Comparison of ENCODE assay signal across 8 cellular contexts in the genomic region with DNA sequence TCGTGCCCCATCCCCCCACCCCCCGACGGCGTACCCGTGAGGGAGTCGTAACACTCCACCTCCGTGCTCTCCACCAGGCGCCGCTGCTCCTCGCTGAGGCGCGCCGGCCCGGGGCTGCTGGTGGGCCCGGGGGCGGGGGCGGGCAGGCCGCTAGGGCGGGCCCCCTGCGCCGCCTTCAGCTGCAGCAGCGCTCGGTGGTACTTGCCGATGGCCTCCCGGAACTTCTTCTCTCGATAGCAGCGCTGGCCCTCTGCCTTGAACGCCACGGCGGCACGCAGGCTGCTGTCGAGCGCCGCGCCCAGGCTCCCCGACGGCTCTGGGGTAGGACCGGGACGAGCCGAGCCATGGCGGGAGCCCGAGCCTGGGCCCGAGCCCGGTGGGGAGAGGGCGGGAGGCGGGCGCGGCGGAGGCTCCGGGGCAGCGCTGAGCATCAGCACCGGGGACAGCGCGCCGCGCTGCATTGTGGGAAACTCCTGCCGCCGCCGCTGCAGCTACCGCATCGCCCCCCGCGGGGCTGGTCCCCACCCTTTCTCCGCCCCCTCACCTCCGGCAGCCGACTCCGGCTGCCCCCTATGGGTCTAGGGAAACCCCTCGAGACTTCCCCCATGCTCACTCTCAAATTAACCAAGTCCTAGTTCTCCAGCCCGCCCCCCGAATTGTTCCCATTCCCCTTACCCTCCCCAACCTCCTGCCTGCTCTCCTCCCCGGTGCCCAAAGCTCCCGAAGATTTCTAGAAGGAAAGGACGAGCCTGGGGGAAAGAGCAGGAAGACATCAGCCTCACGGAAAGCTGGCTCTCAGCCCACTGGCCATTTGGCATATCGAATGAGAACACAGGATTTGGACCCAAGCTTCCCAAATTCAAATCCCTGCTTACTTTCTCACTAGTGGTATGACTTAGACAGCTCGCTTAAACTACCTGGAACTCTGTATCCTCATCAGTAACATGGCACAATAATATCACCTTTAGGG. TPM values are rescaled to one million over a fixed set of nuclear protein-coding genes. Genes with fewer than 3 reads are reported as not detected.
DNase-seq lines count a peak whose midpoint lies in the region; ATAC-seq and TF ChIP-seq lines count a peak whose summit lies in the region.

A gene (minus strand): TSS at position 464 of the 970 bp plus-strand sequence. CDS start 3 bp downstream, at position 461.

- peaks cover 11% of the 10 kb centered on the region for H3K9me1 ChIP-seq in IMR-90 (ENCODE audit: insufficient read depth, low read length)

- H3K56ac ChIP-seq in IMR-90 (ENCODE audit: extremely low read depth, insufficient read depth, low read length), result no peak within 1 kb of the TSS

- peak within 1 kb of the TSS; percentile 78 for H2AFZ ChIP-seq in IMR-90 (replicated peaks; ENCODE audit: low read length, poor library complexity)

- no peaks in the 10 kb centered on the region for H3K79me1 ChIP-seq in IMR-90 (ENCODE audit: low read depth in 1 of 2, low read length in 2 of 2)

- no peak within 1 kb of the TSS for H3K18ac ChIP-seq in IMR-90 (ENCODE audit: low read depth, low read length)

- POLR2A ChIA-PET in IMR-90 (lab: Charles Lee; ENCODE audit: unreplicated experiment), result no interaction called here

- no peak for TF ChIP-seq CTCF in IMR-90 (conservative IDR thresholded peaks at IDR 0.05; ENCODE audit: low read depth, low read length)
- no peak for TF ChIP-seq CTCF in spleen (IDR thresholded peaks at IDR 0.05 in 8 of 11, conservative IDR thresholded peaks at IDR 0.05 in 3 of 11)

- no peak within 1 kb of the TSS for H3K9ac ChIP-seq in IMR-90 (ENCODE audit: low read depth, low read length)

- peak; percentile 64 for ATAC-seq in IMR-90 (ENCODE audit: low read depth)

- no peak for TF ChIP-seq POLR2A in IMR-90 (IDR thresholded peaks at IDR 0.05; ENCODE audit: low read depth, low read length)
- TF ChIP-seq POLR2A in spleen (IDR thresholded peaks at IDR 0.05), result no peak

- H3K4me3 ChIP-seq in IMR-90 (ENCODE audit: insufficient read depth, low read depth, low read length) (no peak within 1 kb of the TSS), spleen (peak within 1 kb of the TSS in 1 of 8 donors; percentile 39)

- in situ Hi-C loops in IMR-90 (cut with MboI; ENCODE audit: low sequenced_read_pairs), result no loop called here

- TF ChIP-seq RAD21 in IMR-90 (IDR thresholded peaks at IDR 0.05; ENCODE audit: low read length), result no peak

- H3K9me3 ChIP-seq in IMR-90 (ENCODE audit: control insufficient read depth, insufficient read depth, low read length), result no peaks in the 10 kb centered on the region
- peaks cover 0 to 5% (median 2%) of the 10 kb centered on the region in 8 donors for H3K9me3 ChIP-seq in spleen

- 3% methylated on average over 28 of the region's 76 CpGs; no CpG with 5 or more reads in 1 of the 2 experiments for WGBS in IMR-90 (ENCODE audit: extremely low coverage in 2 of 2, insufficient read length in 1 of 2), 2 experiments
- WGBS in spleen, 5 donors, result 5 to 24% (median 5%) methylated on average over 11 to 76 of the region's 76 CpGs

- intact Hi-C loops in IMR-90 (cut with micrococcal nuclease), result no loop called here
- intact Hi-C loops in spleen (cut with DNase I; ENCODE audit: low total_unique reads), result loop anchor here (5.0 kb wide), 1 partner anchor 81 kb away; no protein-coding TSS in a partner anchor

- H3K14ac ChIP-seq in IMR-90 (replicated peaks; ENCODE audit: low read depth, low read length), result no peak within 1 kb of the TSS

- H2AK5ac ChIP-seq in IMR-90 (ENCODE audit: low read depth, low read length), result no peak within 1 kb of the TSS

- no peak within 1 kb of the TSS for H3K4ac ChIP-seq in IMR-90 (ENCODE audit: low read depth, low read length)

- no peak within 1 kb of the TSS for H2BK20ac ChIP-seq in IMR-90 (ENCODE audit: low read depth, low read length)

- CTCF ChIA-PET in IMR-90 (lab: Yijun Ruan, JAX), result interaction anchor here (1.1 kb wide), 1 partner anchor 60 kb away, joined by 3 read pairs; no protein-coding TSS in a partner anchor

- dilution Hi-C loops in IMR-90 (cut with HindIII; ENCODE audit: low sequenced_read_pairs, unreplicated experiment), result no loop called here

- H2BK15ac ChIP-seq in IMR-90 (ENCODE audit: low read depth, low read length), result no peak within 1 kb of the TSS

- no peak within 1 kb of the TSS for H3K23ac ChIP-seq in IMR-90 (ENCODE audit: low read depth, low read length)

- DNase-seq in AG08396 (ENCODE audit: low spot score), result peak; percentile 81
- DNase-seq in IMR-90, result no peak
- peak; percentile 17 for DNase-seq in activated T-helper 9 cell treated with anti-CD3 and anti-CD28 coated beads, Interleukin-2, amount 50 U/mL, for 16 hours (ENCODE audit: low read depth)
- DNase-seq in iPS-NIHi7 (ENCODE audit: extremely low spot score), result peak; percentile 83
- DNase-seq in superior temporal gyrus (ENCODE audit: extremely low spot score), result peak; percentile 37
- no peak for DNase-seq in SW480 (ENCODE audit: low spot score)
- no peak for DNase-seq in OCI-M2 (lab: John Stamatoyannopoulos, UW; ENCODE audit: unreplicated experiment)
- DNase-seq in spleen, result no peak

- peak within 1 kb of the TSS; percentile 58; the same call in 1 of the 2 replicates for H3K4me2 ChIP-seq in IMR-90 (ENCODE audit: low read depth, low read length)

- no peak within 1 kb of the TSS for H3K27ac ChIP-seq in IMR-90 (ENCODE audit: insufficient read depth, low read length)
- no peak within 1 kb of the TSS for H3K27ac ChIP-seq in spleen

- no peak within 1 kb of the TSS for H2BK5ac ChIP-seq in IMR-90 (ENCODE audit: low read depth, low read length, poor library complexity, severe bottlenecking)

- H3K4me1 ChIP-seq in IMR-90 (ENCODE audit: control insufficient read depth, insufficient read depth, low read length) (no peaks in the 10 kb centered on the region), spleen (peaks cover 0 to 24% (median 14%) of the 10 kb centered on the region in 6 donors)

- no peak within 1 kb of the TSS for H4K91ac ChIP-seq in IMR-90 (ENCODE audit: insufficient read depth, low read depth, low read length)

- peaks cover 15% of the 10 kb centered on the region for H3K27me3 ChIP-seq in IMR-90 (ENCODE audit: control insufficient read depth, insufficient read depth, low read length)
- H3K27me3 ChIP-seq in spleen (replicated peaks in 1 of 7), result peaks cover 6 to 79% (median 40%) of the 10 kb centered on the region in 7 donors

- no peak within 1 kb of the TSS for H2AK9ac ChIP-seq in IMR-90 (replicated peaks; ENCODE audit: low read depth, low read length, poor library complexity)

- no peak within 1 kb of the TSS for H4K5ac ChIP-seq in IMR-90 (ENCODE audit: low read depth, low read length)

- no peak within 1 kb of the TSS for H4K8ac ChIP-seq in IMR-90 (ENCODE audit: low read depth in 2 of 2, low read length in 2 of 2)

- no peaks in the 10 kb centered on the region for H4K20me1 ChIP-seq in IMR-90 (ENCODE audit: insufficient read depth, low read length)

- H3K36me3 ChIP-seq in IMR-90 (ENCODE audit: control insufficient read depth, insufficient read depth, low read length) (peaks cover 3% of the 10 kb centered on the region; the same call in 1 of the 2 replicates), spleen (peaks cover 0 to 12% (median under 1%) of the 10 kb centered on the region in 6 donors)

- H2BK120ac ChIP-seq in IMR-90 (ENCODE audit: low read depth, low read length), result no peak within 1 kb of the TSS

- no TSS peak for BruUV-seq in IMR-90 (replicated peaks; lab: Mats Ljungman, UMichigan)

TF ChIP-seq in IMR-90, 13 proteins besides CTCF, POLR2A, EP300 and RAD21:
- no peak for TF ChIP-seq CEBPB (IDR thresholded peaks at IDR 0.05; ENCODE audit: low read depth, low read length)
- TF ChIP-seq, protein P1, sequence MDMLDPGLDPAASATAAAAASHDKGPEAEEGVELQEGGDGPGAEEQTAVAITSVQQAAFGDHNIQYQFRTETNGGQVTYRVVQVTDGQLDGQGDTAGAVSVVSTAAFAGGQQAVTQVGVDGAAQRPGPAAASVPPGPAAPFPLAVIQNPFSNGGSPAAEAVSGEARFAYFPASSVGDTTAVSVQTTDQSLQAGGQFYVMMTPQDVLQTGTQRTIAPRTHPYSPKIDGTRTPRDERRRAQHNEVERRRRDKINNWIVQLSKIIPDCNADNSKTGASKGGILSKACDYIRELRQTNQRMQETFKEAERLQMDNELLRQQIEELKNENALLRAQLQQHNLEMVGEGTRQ (IDR thresholded peaks at IDR 0.05; ENCODE audit: low read depth, low read length), result no peak
- TF ChIP-seq MAZ (IDR thresholded peaks at IDR 0.05; ENCODE audit: borderline replicate concordance, low read depth, low read length), result peak; percentile 46; the same call in 1 of the 2 replicates
- TF ChIP-seq RCOR1 (IDR thresholded peaks at IDR 0.05; ENCODE audit: insufficient replicate concordance, low read length), result peak; percentile 99

RNA-seq across cellular contexts. Expression of the gene that starts here (rescaled TPM):
- not detected in 2 replicates for total RNA-seq in IMR-90 (2012; rRNA removed)
- polyA plus RNA-seq in IMR-90 (2012; rRNA removed), result not detected in 2 replicates
- not detected in 2 replicates for polyA plus RNA-seq in IMR-90 (2012; cell fraction: cytosol; rRNA removed)
- polyA plus RNA-seq in IMR-90 (2012; cell fraction: nucleus; rRNA removed; ENCODE audit: low replicate concordance), result 0.03 and 0.13 TPM in 2 replicates
- not detected for total RNA-seq in spleen
- polyA plus RNA-seq in spleen, result not detected

Comparison
In these comparisons a context has a peak if more than half of its experiments do, and no peak if none do; other contexts are left out.
1. Peak in ATAC-seq and H3K4me2 ChIP-seq in IMR-90; RNA of the gene not detected or under 1 TPM.
2. DNase-seq: peak in AG08396 (single experiment), activated T-helper 9 cell treated with anti-CD3 and anti-CD28 coated beads, Interleukin-2, amount 50 U/mL, for 16 hours (single experiment), iPS-NIHi7 (single experiment) and superior temporal gyrus (single experiment); none in IMR-90 (single experiment), SW480 (single experiment), OCI-M2 (single experiment) and spleen (single experiment).